In the genomic region with DNA sequence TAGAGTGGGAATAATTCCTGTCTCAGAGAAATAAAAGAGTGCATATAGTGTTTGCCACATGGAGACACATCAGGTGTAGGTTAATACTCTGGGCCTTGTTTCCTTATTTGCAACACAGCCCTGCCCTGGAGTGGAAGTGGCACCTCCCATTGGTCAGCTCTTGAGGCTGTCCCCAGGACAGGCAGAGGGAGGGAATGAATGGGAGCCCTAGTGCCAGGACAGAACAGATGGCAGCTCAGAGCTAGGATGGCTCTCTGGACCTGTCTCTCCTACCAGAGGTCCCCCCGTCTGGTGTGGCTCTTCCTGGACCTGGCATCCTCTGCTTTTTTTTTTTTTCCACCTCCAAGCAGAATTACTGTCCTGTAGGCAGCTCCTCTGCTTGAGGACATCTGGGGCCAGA, we compare ENCODE assay signal across 1 cellular context.
TF ChIP-seq lines count a peak whose summit lies in the region.

No MANE protein-coding gene starts in this region.

TF ChIP-seq in HepG2, 621 proteins besides CTCF, POLR2A, EP300 and RAD21:
- TF ChIP-seq ZNF510 (CRISPR knock-in tag; IDR thresholded peaks at IDR 0.05; ENCODE audit: low read depth) = no peak
- TF ChIP-seq RBM39 (IDR thresholded peaks at IDR 0.05; ENCODE audit: low read depth, low read length, poor library complexity, severe bottlenecking) = no peak
- TF ChIP-seq XBP1 (CRISPR knock-in tag; IDR thresholded peaks at IDR 0.05) = no peak
- TF ChIP-seq ZNF768 (CRISPR knock-in tag; IDR thresholded peaks at IDR 0.05) = no peak
- TF ChIP-seq, protein P1, sequence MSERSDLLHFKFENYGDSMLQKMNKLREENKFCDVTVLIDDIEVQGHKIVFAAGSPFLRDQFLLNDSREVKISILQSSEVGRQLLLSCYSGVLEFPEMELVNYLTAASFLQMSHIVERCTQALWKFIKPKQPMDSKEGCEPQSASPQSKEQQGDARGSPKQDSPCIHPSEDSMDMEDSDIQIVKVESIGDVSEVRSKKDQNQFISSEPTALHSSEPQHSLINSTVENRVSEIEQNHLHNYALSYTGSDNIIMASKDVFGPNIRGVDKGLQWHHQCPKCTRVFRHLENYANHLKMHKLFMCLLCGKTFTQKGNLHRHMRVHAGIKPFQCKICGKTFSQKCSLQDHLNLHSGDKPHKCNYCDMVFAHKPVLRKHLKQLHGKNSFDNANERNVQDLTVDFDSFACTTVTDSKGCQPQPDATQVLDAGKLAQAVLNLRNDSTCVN (CRISPR knock-in tag; IDR thresholded peaks at IDR 0.05; ENCODE audit: borderline replicate concordance) = no peak
- TF ChIP-seq KDM2A (CRISPR knock-in tag; IDR thresholded peaks at IDR 0.05; ENCODE audit: borderline replicate concordance, low read depth) = no peak
